Comparison of ENCODE assay signal across 17 cellular contexts in genomic region chr1:221636967-221637366, GRCh38.
"Had no signal": no experiment of that assay in that cellular context is flagged by ENCODE, and none has a peak within 500 bp of the region (broad histone marks: within the 10 kb centered on the region; RNA-seq: fewer than 3 reads in every experiment).

No MANE protein-coding gene starts in this region.

- H3K27ac ChIP-seq: gastrocnemius medialis, left ventricle myocardium inferior, lower lobe of right lung, ovary, right atrium auricular region, suprapubic skin, thyroid gland, uterus had no signal

- H3K9me3 ChIP-seq: gastrocnemius medialis, left ventricle myocardium inferior, lower lobe of right lung, ovary, right atrium auricular region, suprapubic skin, thyroid gland, uterus had no signal

- H3K36me3 ChIP-seq: gastrocnemius medialis, left ventricle myocardium inferior, lower lobe of right lung, ovary, right atrium auricular region, suprapubic skin, thyroid gland, uterus had no signal

- DNase-seq: cortex of kidney; effector CD8-positive, alpha-beta T cell; gastrocnemius medialis; immature natural killer cell; lower lobe of right lung; midbrain; naive thymus-derived CD4-positive, alpha-beta T cell; ovary; small intestine; stimulated activated CD4-positive, alpha-beta T cell treated with anti-CD3 and anti-CD28 coated beads, Interleukin-2, amount 100 ng/mL, for 48 hours; stimulated activated naive CD4-positive, alpha-beta T cell treated with Interleukin-2 at 50 U/mL for 16 hours; uterus had no signal

- ATAC-seq: lower lobe of right lung; naive thymus-derived CD4-positive, alpha-beta T cell had no signal

- H3K4me1 ChIP-seq: lower lobe of right lung, suprapubic skin, uterus had no signal

- H3K27me3 ChIP-seq: gastrocnemius medialis, ovary, right atrium auricular region, suprapubic skin, thyroid gland, uterus had no signal

- H3K4me3 ChIP-seq: dorsolateral prefrontal cortex, gastrocnemius medialis, left ventricle myocardium inferior, lower lobe of right lung, ovary, right atrium auricular region, suprapubic skin, thyroid gland, uterus had no signal
